8 cellular contexts compared by ENCODE assay signal in genomic region chr14:77039285-77040058, GRCh38. TPM values are rescaled to one million over a fixed set of nuclear protein-coding genes. Genes with fewer than 3 reads are reported as not detected.
DNase-seq lines count a peak whose midpoint lies in the region; FAIRE-seq and TF ChIP-seq lines count a peak whose summit lies in the region.

No MANE protein-coding gene starts in this region.

- H3K27ac ChIP-seq in adrenal gland: peak overlapping the region; percentile 85 to 100 (median 98)
- H3K27ac ChIP-seq in kidney (ENCODE audit: low read depth in 2 of 2, low read length in 2 of 2): peak overlapping the region; percentile 82 to 92
- peak overlapping the region; percentile 89 for H3K27ac ChIP-seq in temporal lobe (ENCODE audit: low read depth, low read length)

- H3K4me1 Mint-ChIP-seq in activated naive CD4-positive, alpha-beta T cell treated with anti-CD3 and anti-CD28 coated beads, Interleukin-2, amount 10 ng/mL, durations not matched to agents 7 days and 5 days: peaks cover 94% of the 10 kb centered on the region

- no peak for TF ChIP-seq POLR2A in adrenal gland (IDR thresholded peaks at IDR 0.05)

- TF ChIP-seq CTCF in adrenal gland (IDR thresholded peaks at IDR 0.05) (no peak), kidney (IDR thresholded peaks at IDR 0.05; ENCODE audit: borderline replicate concordance, extremely low read depth, insufficient read depth) (no peak)

- peak overlapping the region; percentile 100 for H3K27ac Mint-ChIP-seq in activated naive CD4-positive, alpha-beta T cell treated with anti-CD3 and anti-CD28 coated beads, Interleukin-2, amount 10 ng/mL, durations not matched to agents 7 days and 5 days

- CTCF ChIA-PET in activated naive CD4-positive, alpha-beta T cell treated with anti-CD3 and anti-CD28 coated beads, Interleukin-2, amount 10 ng/mL, durations not matched to agents 7 days and 5 days (lab: Charles Lee): interaction anchor here (0.6 to 5.9 kb wide), 12 partner anchors 10 to 164 kb away, joined by 3 to 28 read pairs (median 6); partner anchors contain the start of gene IRF2BPL

- peaks cover 1% of the 10 kb centered on the region for H3K36me3 Mint-ChIP-seq in activated naive CD4-positive, alpha-beta T cell treated with anti-CD3 and anti-CD28 coated beads, Interleukin-2, amount 10 ng/mL, durations not matched to agents 7 days and 5 days

- FAIRE-seq in kidney (lab: Jason Lieb, UNC): no peak

- no peaks in the 10 kb centered on the region for H3K27me3 ChIP-seq in adrenal gland

- H3K9me3 ChIP-seq in adrenal gland (replicated peaks in 1 of 3) (no peaks in the 10 kb centered on the region), kidney (ENCODE audit: control insufficient read depth in 1 of 2, low read length in 2 of 2) (no peaks in the 10 kb centered on the region)

- 6 to 12% (median 9%) methylated on average over 10 of the region's 10 CpGs for WGBS in adrenal gland, 4 donors

- no peaks in the 10 kb centered on the region for H3K9me3 Mint-ChIP-seq in activated naive CD4-positive, alpha-beta T cell treated with anti-CD3 and anti-CD28 coated beads, Interleukin-2, amount 10 ng/mL, durations not matched to agents 7 days and 5 days

- H3K4me3 ChIP-seq in adrenal gland: peak overlapping the region in 1 of 4 donors; percentile 42
- peak overlapping the region; percentile 7 to 29 for H3K4me3 ChIP-seq in kidney (ENCODE audit: low read length in 2 of 2)

- no peaks in the 10 kb centered on the region for H3K36me3 ChIP-seq in adrenal gland (replicated peaks in 1 of 2)
- no peaks in the 10 kb centered on the region for H3K36me3 ChIP-seq in kidney (ENCODE audit: control insufficient read depth in 1 of 2, insufficient read depth in 2 of 2, low read length in 2 of 2)

- peak overlapping the region; percentile 65 for H3K4me3 Mint-ChIP-seq in activated naive CD4-positive, alpha-beta T cell treated with anti-CD3 and anti-CD28 coated beads, Interleukin-2, amount 10 ng/mL, durations not matched to agents 7 days and 5 days

- H3K9ac ChIP-seq in kidney (ENCODE audit: low read length in 2 of 2): peak overlapping the region; percentile 8 to 23

- H3K4me1 ChIP-seq in adrenal gland (replicated peaks in 1 of 2) (peaks cover 61 to 80% of the 10 kb centered on the region in 2 donors), kidney (ENCODE audit: control insufficient read depth in 1 of 2, insufficient read depth in 1 of 2, low read depth in 1 of 2, low read length in 2 of 2) (peaks cover 45 to 59% of the 10 kb centered on the region in 2 donors)

- peaks cover 6% of the 10 kb centered on the region for H3K27me3 Mint-ChIP-seq in activated naive CD4-positive, alpha-beta T cell treated with anti-CD3 and anti-CD28 coated beads, Interleukin-2, amount 10 ng/mL, durations not matched to agents 7 days and 5 days

- no peak for DNase-seq in activated naive CD4-positive, alpha-beta T cell treated with anti-CD3 and anti-CD28 coated beads, Interleukin-2, amount 10 ng/mL, durations not matched to agents 7 days and 5 days
- no peak for DNase-seq in activated naive CD4-positive, alpha-beta T cell (lab: John Stamatoyannopoulos, UW)
- peak; percentile 58 for DNase-seq in M059J (ENCODE audit: low read depth)
- peak in 3 of 7 donors; percentile 29 to 50 (median 42) for DNase-seq in adrenal gland
- DNase-seq in kidney: peak; percentile 23
- no peak for DNase-seq in 8988T
- DNase-seq in NCI-H1930 (lab: John Stamatoyannopoulos, UW): no peak

- intact Hi-C loops in adrenal gland (cut with DNase I) (no loop called here), kidney (cut with DNase I) (no loop called here)

RNA-seq across cellular contexts. Expression of gene IRF2BPL, which starts 11.0 kb away (rescaled TPM):
- total RNA-seq in M059J (2014; rRNA removed; shearing (Covaris generic)): 13.2 and 31.7 TPM in 2 replicates
- total RNA-seq in adrenal gland: 100 to 1,000 TPM in 2 of 8 donors, 10 to 100 TPM in 6; 52.2 to 104 (median 86.0) TPM
- polyA plus RNA-seq in adrenal gland: 1 to 10 TPM; 6.5 to 8.8 (median 8.3) TPM
- total RNA-seq in kidney: 97.1 TPM
- 15.7 TPM for polyA plus RNA-seq in kidney (ENCODE audit: insufficient read depth, low read depth, low replicate concordance)
- 54.6 TPM for total RNA-seq in temporal lobe

RNA-seq across cellular contexts. Expression of gene CIPC, which starts 58.6 kb away (rescaled TPM):
- 14.2 and 19.2 TPM in 2 replicates for total RNA-seq in M059J (2014; rRNA removed; shearing (Covaris generic))
- total RNA-seq in adrenal gland (10 to 100 TPM; 23.2 to 48.6 (median 28.8) TPM), kidney (23.5 TPM), temporal lobe (34.9 TPM)
- polyA plus RNA-seq in adrenal gland (10 to 100 TPM in 1 of 3 donors, 1 to 10 TPM in 2; 3.7 to 16.1 (median 5.6) TPM), kidney (ENCODE audit: insufficient read depth, low read depth, low replicate concordance) (12.8 TPM)

Comparison
In these comparisons a context has a peak if more than half of its experiments do, and no peak if none do; other contexts are left out.
1. DNase-seq: peak in M059J (single experiment) and kidney (single experiment); none in activated naive CD4-positive, alpha-beta T cell treated with anti-CD3 and anti-CD28 coated beads, Interleukin-2, amount 10 ng/mL, durations not matched to agents 7 days and 5 days (single experiment), activated naive CD4-positive, alpha-beta T cell (0 of 4), 8988T (single experiment) and NCI-H1930 (0 of 2).
2. Peak in every context shown above with its lines, with median percentiles within 50 percentile points of each other: H3K27ac ChIP-seq.